In the genomic region with DNA sequence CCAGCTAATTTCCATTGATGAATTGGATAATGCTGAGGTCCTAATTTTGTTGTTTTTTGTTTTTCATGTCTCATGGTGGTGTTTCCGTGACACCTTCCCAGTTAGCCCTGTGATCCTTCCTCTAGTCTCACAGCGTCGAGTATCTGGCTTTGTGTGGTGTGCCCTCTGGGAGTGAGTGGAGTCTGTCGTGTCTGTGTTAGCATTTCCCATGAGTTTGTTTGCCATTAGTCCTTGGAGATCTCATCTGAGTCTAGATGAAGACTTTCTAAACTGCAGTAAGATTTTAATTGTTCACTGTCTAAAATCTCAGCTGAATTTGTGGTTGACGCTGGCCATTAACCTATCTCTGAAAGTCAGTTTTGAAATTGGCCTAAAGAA, we compare ENCODE assay signal across 2 cellular contexts.
A peak's percentile ranks its signal among the peaks of the same experiment; 100 is the strongest.
TF ChIP-seq lines count a peak whose summit lies in the region.

No MANE protein-coding gene starts in this region.

TF ChIP-seq in HepG2, 621 proteins besides CTCF, POLR2A, EP300 and RAD21:
- TF ChIP-seq RELA (CRISPR knock-in tag; IDR thresholded peaks at IDR 0.05) (no peak), NBN (conservative IDR thresholded peaks at IDR 0.05) (0 out of 2 replicates have a peak, but pooled peaks have one; percentile 26)

TF ChIP-seq in H1, 55 proteins besides CTCF, POLR2A, EP300 and RAD21:
- TF ChIP-seq CBX5 (IDR thresholded peaks at IDR 0.05; ENCODE audit: low read depth, low read length), result no peak
- TF ChIP-seq ASH2L (IDR thresholded peaks at IDR 0.05; ENCODE audit: low read length), result no peak
- no peak for TF ChIP-seq ZNF274 (IDR thresholded peaks at IDR 0.05; ENCODE audit: borderline replicate concordance, extremely low read depth, low read length)
- no peak for TF ChIP-seq CREB1 (IDR thresholded peaks at IDR 0.05)
- TF ChIP-seq EZH2 (IDR thresholded peaks at IDR 0.05; ENCODE audit: low read depth, low read length, severe bottlenecking), result no peak
- TF ChIP-seq, protein P1, sequence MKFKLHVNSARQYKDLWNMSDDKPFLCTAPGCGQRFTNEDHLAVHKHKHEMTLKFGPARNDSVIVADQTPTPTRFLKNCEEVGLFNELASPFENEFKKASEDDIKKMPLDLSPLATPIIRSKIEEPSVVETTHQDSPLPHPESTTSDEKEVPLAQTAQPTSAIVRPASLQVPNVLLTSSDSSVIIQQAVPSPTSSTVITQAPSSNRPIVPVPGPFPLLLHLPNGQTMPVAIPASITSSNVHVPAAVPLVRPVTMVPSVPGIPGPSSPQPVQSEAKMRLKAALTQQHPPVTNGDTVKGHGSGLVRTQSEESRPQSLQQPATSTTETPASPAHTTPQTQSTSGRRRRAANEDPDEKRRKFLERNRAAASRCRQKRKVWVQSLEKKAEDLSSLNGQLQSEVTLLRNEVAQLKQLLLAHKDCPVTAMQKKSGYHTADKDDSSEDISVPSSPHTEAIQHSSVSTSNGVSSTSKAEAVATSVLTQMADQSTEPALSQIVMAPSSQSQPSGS (IDR thresholded peaks at IDR 0.05; ENCODE audit: low read length), result no peak
- TF ChIP-seq TEAD4 (IDR thresholded peaks at IDR 0.05; ENCODE audit: low read depth, low read length), result no peak
- no peak for TF ChIP-seq NANOG (IDR thresholded peaks at IDR 0.05; ENCODE audit: insufficient read depth, low read depth, low read length, poor library complexity, severe bottlenecking)
- TF ChIP-seq CHD1 (IDR thresholded peaks at IDR 0.05; ENCODE audit: low read depth, low read length), result no peak
- TF ChIP-seq SIX5 (IDR thresholded peaks at IDR 0.05; ENCODE audit: low read depth, low read length), result no peak
- no peak for TF ChIP-seq SUZ12 (IDR thresholded peaks at IDR 0.05; ENCODE audit: low read length)
- no peak for TF ChIP-seq SP2 (IDR thresholded peaks at IDR 0.05; ENCODE audit: low read length)
- no peak for TF ChIP-seq TAF7 (optimal IDR thresholded peaks at IDR 0.05; ENCODE audit: borderline replicate concordance, low read depth, low read length)
- TF ChIP-seq, protein P2, sequence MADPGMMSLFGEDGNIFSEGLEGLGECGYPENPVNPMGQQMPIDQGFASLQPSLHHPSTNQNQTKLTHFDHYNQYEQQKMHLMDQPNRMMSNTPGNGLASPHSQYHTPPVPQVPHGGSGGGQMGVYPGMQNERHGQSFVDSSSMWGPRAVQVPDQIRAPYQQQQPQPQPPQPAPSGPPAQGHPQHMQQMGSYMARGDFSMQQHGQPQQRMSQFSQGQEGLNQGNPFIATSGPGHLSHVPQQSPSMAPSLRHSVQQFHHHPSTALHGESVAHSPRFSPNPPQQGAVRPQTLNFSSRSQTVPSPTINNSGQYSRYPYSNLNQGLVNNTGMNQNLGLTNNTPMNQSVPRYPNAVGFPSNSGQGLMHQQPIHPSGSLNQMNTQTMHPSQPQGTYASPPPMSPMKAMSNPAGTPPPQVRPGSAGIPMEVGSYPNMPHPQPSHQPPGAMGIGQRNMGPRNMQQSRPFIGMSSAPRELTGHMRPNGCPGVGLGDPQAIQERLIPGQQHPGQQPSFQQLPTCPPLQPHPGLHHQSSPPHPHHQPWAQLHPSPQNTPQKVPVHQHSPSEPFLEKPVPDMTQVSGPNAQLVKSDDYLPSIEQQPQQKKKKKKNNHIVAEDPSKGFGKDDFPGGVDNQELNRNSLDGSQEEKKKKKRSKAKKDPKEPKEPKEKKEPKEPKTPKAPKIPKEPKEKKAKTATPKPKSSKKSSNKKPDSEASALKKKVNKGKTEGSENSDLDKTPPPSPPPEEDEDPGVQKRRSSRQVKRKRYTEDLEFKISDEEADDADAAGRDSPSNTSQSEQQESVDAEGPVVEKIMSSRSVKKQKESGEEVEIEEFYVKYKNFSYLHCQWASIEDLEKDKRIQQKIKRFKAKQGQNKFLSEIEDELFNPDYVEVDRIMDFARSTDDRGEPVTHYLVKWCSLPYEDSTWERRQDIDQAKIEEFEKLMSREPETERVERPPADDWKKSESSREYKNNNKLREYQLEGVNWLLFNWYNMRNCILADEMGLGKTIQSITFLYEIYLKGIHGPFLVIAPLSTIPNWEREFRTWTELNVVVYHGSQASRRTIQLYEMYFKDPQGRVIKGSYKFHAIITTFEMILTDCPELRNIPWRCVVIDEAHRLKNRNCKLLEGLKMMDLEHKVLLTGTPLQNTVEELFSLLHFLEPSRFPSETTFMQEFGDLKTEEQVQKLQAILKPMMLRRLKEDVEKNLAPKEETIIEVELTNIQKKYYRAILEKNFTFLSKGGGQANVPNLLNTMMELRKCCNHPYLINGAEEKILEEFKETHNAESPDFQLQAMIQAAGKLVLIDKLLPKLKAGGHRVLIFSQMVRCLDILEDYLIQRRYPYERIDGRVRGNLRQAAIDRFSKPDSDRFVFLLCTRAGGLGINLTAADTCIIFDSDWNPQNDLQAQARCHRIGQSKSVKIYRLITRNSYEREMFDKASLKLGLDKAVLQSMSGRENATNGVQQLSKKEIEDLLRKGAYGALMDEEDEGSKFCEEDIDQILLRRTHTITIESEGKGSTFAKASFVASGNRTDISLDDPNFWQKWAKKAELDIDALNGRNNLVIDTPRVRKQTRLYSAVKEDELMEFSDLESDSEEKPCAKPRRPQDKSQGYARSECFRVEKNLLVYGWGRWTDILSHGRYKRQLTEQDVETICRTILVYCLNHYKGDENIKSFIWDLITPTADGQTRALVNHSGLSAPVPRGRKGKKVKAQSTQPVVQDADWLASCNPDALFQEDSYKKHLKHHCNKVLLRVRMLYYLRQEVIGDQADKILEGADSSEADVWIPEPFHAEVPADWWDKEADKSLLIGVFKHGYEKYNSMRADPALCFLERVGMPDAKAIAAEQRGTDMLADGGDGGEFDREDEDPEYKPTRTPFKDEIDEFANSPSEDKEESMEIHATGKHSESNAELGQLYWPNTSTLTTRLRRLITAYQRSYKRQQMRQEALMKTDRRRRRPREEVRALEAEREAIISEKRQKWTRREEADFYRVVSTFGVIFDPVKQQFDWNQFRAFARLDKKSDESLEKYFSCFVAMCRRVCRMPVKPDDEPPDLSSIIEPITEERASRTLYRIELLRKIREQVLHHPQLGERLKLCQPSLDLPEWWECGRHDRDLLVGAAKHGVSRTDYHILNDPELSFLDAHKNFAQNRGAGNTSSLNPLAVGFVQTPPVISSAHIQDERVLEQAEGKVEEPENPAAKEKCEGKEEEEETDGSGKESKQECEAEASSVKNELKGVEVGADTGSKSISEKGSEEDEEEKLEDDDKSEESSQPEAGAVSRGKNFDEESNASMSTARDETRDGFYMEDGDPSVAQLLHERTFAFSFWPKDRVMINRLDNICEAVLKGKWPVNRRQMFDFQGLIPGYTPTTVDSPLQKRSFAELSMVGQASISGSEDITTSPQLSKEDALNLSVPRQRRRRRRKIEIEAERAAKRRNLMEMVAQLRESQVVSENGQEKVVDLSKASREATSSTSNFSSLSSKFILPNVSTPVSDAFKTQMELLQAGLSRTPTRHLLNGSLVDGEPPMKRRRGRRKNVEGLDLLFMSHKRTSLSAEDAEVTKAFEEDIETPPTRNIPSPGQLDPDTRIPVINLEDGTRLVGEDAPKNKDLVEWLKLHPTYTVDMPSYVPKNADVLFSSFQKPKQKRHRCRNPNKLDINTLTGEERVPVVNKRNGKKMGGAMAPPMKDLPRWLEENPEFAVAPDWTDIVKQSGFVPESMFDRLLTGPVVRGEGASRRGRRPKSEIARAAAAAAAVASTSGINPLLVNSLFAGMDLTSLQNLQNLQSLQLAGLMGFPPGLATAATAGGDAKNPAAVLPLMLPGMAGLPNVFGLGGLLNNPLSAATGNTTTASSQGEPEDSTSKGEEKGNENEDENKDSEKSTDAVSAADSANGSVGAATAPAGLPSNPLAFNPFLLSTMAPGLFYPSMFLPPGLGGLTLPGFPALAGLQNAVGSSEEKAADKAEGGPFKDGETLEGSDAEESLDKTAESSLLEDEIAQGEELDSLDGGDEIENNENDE (IDR thresholded peaks at IDR 0.05; ENCODE audit: insufficient replicate concordance, low read length), result no peak
- no peak for TF ChIP-seq KDM5A (IDR thresholded peaks at IDR 0.05; ENCODE audit: low read length)
- TF ChIP-seq KDM1A (IDR thresholded peaks at IDR 0.05; ENCODE audit: borderline replicate concordance, low read length), result no peak
- no peak for TF ChIP-seq CTBP2 (IDR thresholded peaks at IDR 0.05; ENCODE audit: borderline replicate concordance, insufficient read depth, insufficient read length, low read length)
- TF ChIP-seq, protein P3, sequence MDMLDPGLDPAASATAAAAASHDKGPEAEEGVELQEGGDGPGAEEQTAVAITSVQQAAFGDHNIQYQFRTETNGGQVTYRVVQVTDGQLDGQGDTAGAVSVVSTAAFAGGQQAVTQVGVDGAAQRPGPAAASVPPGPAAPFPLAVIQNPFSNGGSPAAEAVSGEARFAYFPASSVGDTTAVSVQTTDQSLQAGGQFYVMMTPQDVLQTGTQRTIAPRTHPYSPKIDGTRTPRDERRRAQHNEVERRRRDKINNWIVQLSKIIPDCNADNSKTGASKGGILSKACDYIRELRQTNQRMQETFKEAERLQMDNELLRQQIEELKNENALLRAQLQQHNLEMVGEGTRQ (IDR thresholded peaks at IDR 0.05; ENCODE audit: low read length), result no peak
